Comparison of ENCODE assay signal across 8 cellular contexts in genomic region chr6:118551063-118551672, GRCh38. TPM values are rescaled to one million over a fixed set of nuclear protein-coding genes. Genes with fewer than 3 reads are reported as not detected.
DNase-seq lines count a peak whose midpoint lies in the region; ATAC-seq and TF ChIP-seq lines count a peak whose summit lies in the region.

No MANE protein-coding gene starts in this region.

- no peak overlapping the region for H3K4me2 ChIP-seq in Karpas-422 (ENCODE audit: low read depth, low read length, poor library complexity, severe bottlenecking)

- H3K36me3 Mint-ChIP-seq in activated CD8-positive, alpha-beta memory T cell treated with anti-CD3 and anti-CD28 coated beads, Interleukin-2, amount 10 ng/mL, durations not matched to agents 7 days and 5 days = peaks cover 4% of the 10 kb centered on the region
- H3K36me3 Mint-ChIP-seq in endothelial cell (ENCODE audit: low read depth, unreplicated experiment) = peaks cover 7% of the 10 kb centered on the region

- H3K79me2 ChIP-seq in Karpas-422 (ENCODE audit: low read length) = no peaks in the 10 kb centered on the region

- DNase-seq in activated CD8-positive, alpha-beta memory T cell treated with anti-CD3 and anti-CD28 coated beads, Interleukin-2, amount 10 ng/mL, durations not matched to agents 7 days and 5 days = no peak
- no peak for DNase-seq in activated CD8-positive, alpha-beta memory T cell treated with anti-CD3 and anti-CD28 coated beads, Interleukin-2, amount 50 U/mL, for 48 hours
- peak; percentile 71 for DNase-seq in Karpas-422
- DNase-seq in SHP77 (lab: John Stamatoyannopoulos, UW) = peak; percentile 47 to 55
- DNase-seq in endothelial cell (ENCODE audit: low spot score) = no peak
- peak; percentile 67 for DNase-seq in myocyte (ENCODE audit: low read depth)
- no peak for DNase-seq in effector CD4-positive, alpha-beta T cell

- peak; percentile 71 for ATAC-seq in activated CD8-positive, alpha-beta memory T cell treated with anti-CD3 and anti-CD28 coated beads, Interleukin-2, amount 10 ng/mL, durations not matched to agents 7 days and 5 days
- peak; percentile 98 for ATAC-seq in GM21786 (IDR thresholded peaks at IDR 0.05; ENCODE audit: unreplicated experiment)

- H3K4me1 Mint-ChIP-seq in activated CD8-positive, alpha-beta memory T cell treated with anti-CD3 and anti-CD28 coated beads, Interleukin-2, amount 10 ng/mL, durations not matched to agents 7 days and 5 days = peaks cover 20% of the 10 kb centered on the region
- no peaks in the 10 kb centered on the region for H3K4me1 Mint-ChIP-seq in endothelial cell (ENCODE audit: unreplicated experiment)

- H3K4me3 ChIP-seq in Karpas-422 (ENCODE audit: low read length) = no peak overlapping the region

- H3K27me3 Mint-ChIP-seq in activated CD8-positive, alpha-beta memory T cell treated with anti-CD3 and anti-CD28 coated beads, Interleukin-2, amount 10 ng/mL, durations not matched to agents 7 days and 5 days = no peaks in the 10 kb centered on the region
- no peaks in the 10 kb centered on the region for H3K27me3 Mint-ChIP-seq in endothelial cell (ENCODE audit: unreplicated experiment)

- no peaks in the 10 kb centered on the region for H3K36me3 ChIP-seq in Karpas-422 (ENCODE audit: insufficient read depth, low read length)

- H3K9me3 Mint-ChIP-seq in activated CD8-positive, alpha-beta memory T cell treated with anti-CD3 and anti-CD28 coated beads, Interleukin-2, amount 10 ng/mL, durations not matched to agents 7 days and 5 days (ENCODE audit: low read depth) = no peaks in the 10 kb centered on the region
- no peaks in the 10 kb centered on the region for H3K9me3 Mint-ChIP-seq in endothelial cell (ENCODE audit: unreplicated experiment)

- H3K27ac ChIP-seq in Karpas-422 (ENCODE audit: low read length) = no peak overlapping the region

- H4K20me1 ChIP-seq in Karpas-422 (ENCODE audit: insufficient read depth, low read depth, low read length) = 0 out of 2 replicates have a peak, but pooled peaks cover 8% of the 10 kb centered on the region

- H3K27ac Mint-ChIP-seq in activated CD8-positive, alpha-beta memory T cell treated with anti-CD3 and anti-CD28 coated beads, Interleukin-2, amount 10 ng/mL, durations not matched to agents 7 days and 5 days = no peak overlapping the region
- H3K27ac Mint-ChIP-seq in endothelial cell (ENCODE audit: unreplicated experiment) = no peak overlapping the region

- H2AFZ ChIP-seq in Karpas-422 (ENCODE audit: low read length) = no peak overlapping the region

- no peak overlapping the region for H3K4me3 Mint-ChIP-seq in activated CD8-positive, alpha-beta memory T cell treated with anti-CD3 and anti-CD28 coated beads, Interleukin-2, amount 10 ng/mL, durations not matched to agents 7 days and 5 days
- no peak overlapping the region for H3K4me3 Mint-ChIP-seq in endothelial cell (ENCODE audit: unreplicated experiment)

- no peaks in the 10 kb centered on the region for H3K9me3 ChIP-seq in Karpas-422 (ENCODE audit: low read length)

- no peaks in the 10 kb centered on the region for H3K9me2 ChIP-seq in Karpas-422 (replicated peaks; ENCODE audit: insufficient read depth, low read length)

- no peaks in the 10 kb centered on the region for H3K27me3 ChIP-seq in Karpas-422 (ENCODE audit: low read length)

- CTCF ChIA-PET in activated CD8-positive, alpha-beta memory T cell treated with anti-CD3 and anti-CD28 coated beads, Interleukin-2, amount 10 ng/mL, durations not matched to agents 7 days and 5 days (lab: Charles Lee) = interaction anchor here (0.8 to 3.2 kb wide), 2 partner anchors 267 to 575 kb away, joined by 3 to 9 read pairs; no protein-coding TSS in a partner anchor

- peak; percentile 39 for TF ChIP-seq CTCF in endothelial cell (IDR thresholded peaks at IDR 0.05; ENCODE audit: unreplicated experiment)

- H3K4me1 ChIP-seq in Karpas-422 (ENCODE audit: low read length) = no peaks in the 10 kb centered on the region

- no peak overlapping the region for H3K9ac ChIP-seq in Karpas-422 (ENCODE audit: low read length)

RNA-seq across cellular contexts. Expression of gene PLN, which starts 3.1 kb away (rescaled TPM):
- total RNA-seq in activated CD8-positive, alpha-beta memory T cell treated with anti-CD3 and anti-CD28 coated beads, Interleukin-2, amount 10 ng/mL, durations not matched to agents 7 days and 5 days = not detected
- not detected in 2 replicates for total RNA-seq in Karpas-422 (2014; rRNA removed; shearing (Covaris generic); ENCODE audit: low replicate concordance)
- total RNA-seq in endothelial cell (ENCODE audit: unreplicated experiment) (not detected), myocyte (0.10 and 1.4 TPM in 2 replicates)
- 0.30 TPM for polyA plus RNA-seq in myocyte (2012)

Comparison
In these comparisons a context has a peak if more than half of its experiments do, and no peak if none do; other contexts are left out.
1. DNase-seq: peak in Karpas-422 (single experiment), SHP77 (2 of 2) and myocyte (single experiment); none in activated CD8-positive, alpha-beta memory T cell treated with anti-CD3 and anti-CD28 coated beads, Interleukin-2, amount 10 ng/mL, durations not matched to agents 7 days and 5 days (single experiment), activated CD8-positive, alpha-beta memory T cell treated with anti-CD3 and anti-CD28 coated beads, Interleukin-2, amount 50 U/mL, for 48 hours (single experiment), endothelial cell (single experiment) and effector CD4-positive, alpha-beta T cell (single experiment).